ENCODE assay signal across 1 cellular context in genomic region chr2:102841107-102841840, GRCh38.
TF ChIP-seq lines count a peak whose summit lies in the region.

No MANE protein-coding gene starts in this region.

TF ChIP-seq in GM23338, 12 proteins besides CTCF, POLR2A, EP300 and RAD21 (continued from another document):
- TF ChIP-seq ZNF462 (CRISPR knock-in tag; IDR thresholded peaks at IDR 0.05) = no peak
- TF ChIP-seq EZH2 (IDR thresholded peaks at IDR 0.05; ENCODE audit: low read depth, unreplicated experiment) = no peak
- TF ChIP-seq ZNF114 (CRISPR knock-in tag; IDR thresholded peaks at IDR 0.05) = no peak
- TF ChIP-seq ETS1 (IDR thresholded peaks at IDR 0.05) = no peak
- TF ChIP-seq EZH2phosphoT487 (IDR thresholded peaks at IDR 0.05; ENCODE audit: unreplicated experiment) = no peak
- no peak for TF ChIP-seq JUNB (IDR thresholded peaks at IDR 0.05; ENCODE audit: unreplicated experiment)
- no peak for TF ChIP-seq CREB1 (CRISPR knock-in tag; IDR thresholded peaks at IDR 0.05; ENCODE audit: low read depth)
- no peak for TF ChIP-seq STAT1 (IDR thresholded peaks at IDR 0.05; ENCODE audit: unreplicated experiment)
- no peak for TF ChIP-seq REST (IDR thresholded peaks at IDR 0.05; ENCODE audit: unreplicated experiment)
- TF ChIP-seq ZNF331 (CRISPR knock-in tag; IDR thresholded peaks at IDR 0.05; ENCODE audit: low read depth) = no peak
- no peak for TF ChIP-seq POLR2AphosphoS5 (IDR thresholded peaks at IDR 0.05; ENCODE audit: low read depth)
TF ChIP-seq in GM23338: peak in this region for 0.
